ENCODE assay signal across 8 cellular contexts in genomic region chr14:105559384-105560046, GRCh38. TPM values are rescaled to one million over a fixed set of nuclear protein-coding genes. Genes with fewer than 3 reads are reported as not detected.
DNase-seq lines count a peak whose midpoint lies in the region; ATAC-seq and TF ChIP-seq lines count a peak whose summit lies in the region.
"Not testable (repeated sequence)": the region's sequence is repeated elsewhere in the genome, so short reads cannot be mapped to it uniquely, and the experiment has no call there.

No MANE protein-coding gene starts in this region.

- TF ChIP-seq CTCF in left lung (IDR thresholded peaks at IDR 0.05): not testable (repeated sequence)

- peak; percentile 57 for ATAC-seq in GM18498 (IDR thresholded peaks at IDR 0.05; ENCODE audit: unreplicated experiment)
- peak; percentile 49 for ATAC-seq in GM19452 (IDR thresholded peaks at IDR 0.05; ENCODE audit: unreplicated experiment)
- ATAC-seq in HG02623 (IDR thresholded peaks at IDR 0.05; ENCODE audit: unreplicated experiment): peak; percentile 39
- ATAC-seq in HG03159 (IDR thresholded peaks at IDR 0.05; ENCODE audit: unreplicated experiment): peak; percentile 42
- peak; percentile 64 for ATAC-seq in activated T-helper 17 cell treated with anti-CD3 and anti-CD28 coated beads, Interleukin-2, amount 50 U/mL, for 72 hours (replicated peaks)
- ATAC-seq in left lung: peak; percentile 79
- ATAC-seq in stimulated activated memory B cell treated with anti-CD40 and anti-IgM and Interleukin-4, amounts not matched to agents 10 μg/mL and 1 μg/mL and 100 μg/mL, for 72 hours: peak; percentile 61

- H3K4me3 ChIP-seq in left lung: not testable (repeated sequence)

- H3K27me3 ChIP-seq in left lung: peaks cover 0 to 17% of the 10 kb centered on the region in 2 donors

- H3K27me3 Mint-ChIP-seq in activated T-helper 17 cell treated with anti-CD3 and anti-CD28 coated beads, Interleukin-2, amount 50 U/mL, for 72 hours; stimulated activated memory B cell treated with anti-CD40 and anti-IgM and Interleukin-4, amounts not matched to agents 10 μg/mL and 1 μg/mL and 100 μg/mL, for 72 hours: not testable (repeated sequence)

- H3K4me1 Mint-ChIP-seq in activated T-helper 17 cell treated with anti-CD3 and anti-CD28 coated beads, Interleukin-2, amount 50 U/mL, for 72 hours: peaks cover 12% of the 10 kb centered on the region
- H3K4me1 Mint-ChIP-seq in stimulated activated memory B cell treated with anti-CD40 and anti-IgM and Interleukin-4, amounts not matched to agents 10 μg/mL and 1 μg/mL and 100 μg/mL, for 72 hours: peaks cover 27% of the 10 kb centered on the region

- H3K4me1 ChIP-seq in left lung: not testable (repeated sequence)

- H3K9me3 ChIP-seq in left lung: not testable (repeated sequence)

- peak; percentile 34 for DNase-seq in NCI-H69 (lab: John Stamatoyannopoulos, UW)
- DNase-seq in left lung: not testable (repeated sequence)

- H3K27ac ChIP-seq in left lung: not testable (repeated sequence)

- not testable (repeated sequence) for H3K4me3 Mint-ChIP-seq in activated T-helper 17 cell treated with anti-CD3 and anti-CD28 coated beads, Interleukin-2, amount 50 U/mL, for 72 hours; stimulated activated memory B cell treated with anti-CD40 and anti-IgM and Interleukin-4, amounts not matched to agents 10 μg/mL and 1 μg/mL and 100 μg/mL, for 72 hours

- H3K36me3 ChIP-seq in left lung: not testable (repeated sequence)

- not testable (repeated sequence) for H3K27ac Mint-ChIP-seq in activated T-helper 17 cell treated with anti-CD3 and anti-CD28 coated beads, Interleukin-2, amount 50 U/mL, for 72 hours; stimulated activated memory B cell treated with anti-CD40 and anti-IgM and Interleukin-4, amounts not matched to agents 10 μg/mL and 1 μg/mL and 100 μg/mL, for 72 hours

- H3K9me3 Mint-ChIP-seq in activated T-helper 17 cell treated with anti-CD3 and anti-CD28 coated beads, Interleukin-2, amount 50 U/mL, for 72 hours: peaks cover 11% of the 10 kb centered on the region
- H3K9me3 Mint-ChIP-seq in stimulated activated memory B cell treated with anti-CD40 and anti-IgM and Interleukin-4, amounts not matched to agents 10 μg/mL and 1 μg/mL and 100 μg/mL, for 72 hours: peaks cover 12% of the 10 kb centered on the region

- H3K36me3 Mint-ChIP-seq in activated T-helper 17 cell treated with anti-CD3 and anti-CD28 coated beads, Interleukin-2, amount 50 U/mL, for 72 hours (ENCODE audit: low read depth): not testable (repeated sequence)
- H3K36me3 Mint-ChIP-seq in stimulated activated memory B cell treated with anti-CD40 and anti-IgM and Interleukin-4, amounts not matched to agents 10 μg/mL and 1 μg/mL and 100 μg/mL, for 72 hours: peaks cover 14% of the 10 kb centered on the region

- intact Hi-C loops in left lung (cut with DNase I): not testable (repeated sequence)

RNA-seq across cellular contexts. Expression of gene TMEM121, which starts 33.1 kb away (rescaled TPM):
- 10 to 100 TPM in 1 of 2 donors, 1 to 10 TPM in 1; 2.5 to 12.3 TPM for total RNA-seq in activated T-helper 17 cell treated with anti-CD3 and anti-CD28 coated beads, Interleukin-2, amount 50 U/mL, for 72 hours
- 1 to 10 TPM; 2.4 to 3.0 TPM for total RNA-seq in left lung
